In the genomic region with DNA sequence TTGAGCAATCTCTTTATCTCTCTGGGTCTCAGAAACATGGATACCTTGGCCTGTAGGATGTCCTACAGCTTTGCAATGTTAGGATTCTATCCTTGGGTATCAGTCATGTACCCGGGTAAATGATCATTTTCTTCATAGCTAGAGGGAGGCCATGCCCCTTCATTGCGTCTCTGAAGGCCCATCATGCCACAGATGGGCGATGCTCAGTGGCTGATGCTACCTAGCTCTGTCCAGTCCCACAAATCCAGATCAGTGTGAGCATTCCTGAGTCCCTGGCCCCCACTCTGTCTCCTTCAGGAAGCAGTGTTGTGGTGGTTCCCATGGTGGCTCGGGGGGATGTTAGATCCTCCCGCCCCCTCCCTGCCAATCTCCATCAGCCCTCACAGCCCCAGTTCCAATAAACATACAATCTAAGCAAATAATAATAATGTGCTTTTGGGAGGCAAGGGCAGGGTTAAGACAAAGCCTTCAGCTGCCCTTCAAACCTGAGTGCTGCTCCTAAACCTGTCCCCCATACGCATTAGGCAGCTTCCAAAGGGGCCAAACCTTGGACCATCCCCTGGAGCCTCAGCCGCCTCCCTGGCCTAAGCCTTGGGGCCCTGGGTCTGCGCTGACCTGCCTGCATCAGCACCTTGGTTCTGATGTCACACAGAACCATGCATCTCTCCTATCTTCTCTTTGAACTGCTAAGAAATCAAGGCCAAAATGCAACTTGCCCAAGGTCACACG, we compare ENCODE assay signal across 28 cellular contexts. TPM values are rescaled to one million over a fixed set of nuclear protein-coding genes. Genes with fewer than 3 reads are reported as not detected.
"Had no signal": no experiment of that assay in that cellular context is flagged by ENCODE, and none has a peak within 500 bp of the region (broad histone marks: within the 10 kb centered on the region; RNA-seq: fewer than 3 reads in every experiment).

No MANE protein-coding gene starts in this region.

- H3K27ac Mint-ChIP-seq: activated B cell treated with CpG ODN at 0.5 μM for 24 hours; activated CD8-positive, alpha-beta memory T cell treated with anti-CD3 and anti-CD28 coated beads, Interleukin-2, amount 10 ng/mL, durations not matched to agents 7 days and 5 days; activated naive CD8-positive, alpha-beta T cell treated with anti-CD3 and anti-CD28 coated beads, Interleukin-2, amount 50 U/mL, for 24 hours; activated T-cell treated with anti-CD3 and anti-CD28 coated beads, Interleukin-2, amount 50 U/mL, for 24 hours had no signal

- H3K4me1 Mint-ChIP-seq: activated B cell treated with CpG ODN at 0.5 μM for 24 hours; activated CD8-positive, alpha-beta memory T cell treated with anti-CD3 and anti-CD28 coated beads, Interleukin-2, amount 10 ng/mL, durations not matched to agents 7 days and 5 days; activated naive CD8-positive, alpha-beta T cell treated with anti-CD3 and anti-CD28 coated beads, Interleukin-2, amount 50 U/mL, for 24 hours had no signal

- H3K9me3 Mint-ChIP-seq: activated B cell treated with CpG ODN at 0.5 μM for 24 hours; activated naive CD4-positive, alpha-beta T cell treated with anti-CD3 and anti-CD28 coated beads, Interleukin-2, amount 50 U/mL, for 72 hours; activated naive CD8-positive, alpha-beta T cell treated with anti-CD3 and anti-CD28 coated beads, Interleukin-2, amount 50 U/mL, for 24 hours; activated T-cell treated with anti-CD3 and anti-CD28 coated beads, Interleukin-2, amount 50 U/mL, for 24 hours had no signal

- H3K27ac ChIP-seq: brain microvascular endothelial cell, cardiac muscle cell, Peyer's patch, RWPE1, SJSA1 had no signal

- H3K27me3 Mint-ChIP-seq: activated B cell treated with CpG ODN at 0.5 μM for 24 hours; activated naive CD8-positive, alpha-beta T cell treated with anti-CD3 and anti-CD28 coated beads, Interleukin-2, amount 50 U/mL, for 24 hours; activated T-cell treated with anti-CD3 and anti-CD28 coated beads, Interleukin-2, amount 50 U/mL, for 24 hours had no signal

- H3K4me3 Mint-ChIP-seq: activated B cell treated with CpG ODN at 0.5 μM for 24 hours; activated CD8-positive, alpha-beta memory T cell treated with anti-CD3 and anti-CD28 coated beads, Interleukin-2, amount 10 ng/mL, durations not matched to agents 7 days and 5 days; activated naive CD8-positive, alpha-beta T cell treated with anti-CD3 and anti-CD28 coated beads, Interleukin-2, amount 50 U/mL, for 24 hours; activated T-cell treated with anti-CD3 and anti-CD28 coated beads, Interleukin-2, amount 50 U/mL, for 24 hours had no signal

- DNase-seq: activated B cell treated with CpG ODN at 0.5 μM for 24 hours; activated CD4-positive, alpha-beta T cell treated with anti-CD3 and anti-CD28 coated beads for 1 hour; activated CD4-positive, alpha-beta T cell treated with anti-CD3 and anti-CD28 coated beads, Interleukin-2, amount 50 U/mL, for 1 hour; activated CD8-positive, alpha-beta memory T cell treated with anti-CD3 and anti-CD28 coated beads, Interleukin-2, amount 10 ng/mL, durations not matched to agents 7 days and 5 days; activated effector memory CD4-positive, alpha-beta T cell treated with anti-CD3 and anti-CD28 coated beads, Interleukin-2, amount 50 U/mL, for 16 hours; activated naive CD4-positive, alpha-beta T cell treated with Interleukin-2 at 50 U/mL for 16 hours; activated naive CD8-positive, alpha-beta T cell treated with anti-CD3 and anti-CD28 coated beads, Interleukin-2, amount 50 U/mL, for 24 hours; activated T-cell treated with anti-CD3 and anti-CD28 coated beads, Interleukin-2, amount 50 U/mL, for 24 hours; amniotic stem cell; brain microvascular endothelial cell; Karpas-422; MM.1S; NCI-H1105; NCI-H1436; NCI-H187; NCI-H2081; NCI-H446; NCI-H524; Peyer's patch; SHP77; T-helper 2 cell; T1000 had no signal

- H3K9me3 ChIP-seq: Peyer's patch, SJSA1 had no signal

- ATAC-seq: activated CD8-positive, alpha-beta memory T cell treated with anti-CD3 and anti-CD28 coated beads, Interleukin-2, amount 10 ng/mL, durations not matched to agents 7 days and 5 days; activated naive CD4-positive, alpha-beta T cell treated with anti-CD3 and anti-CD28 coated beads, Interleukin-2, amount 50 U/mL, for 72 hours; activated naive CD8-positive, alpha-beta T cell treated with anti-CD3 and anti-CD28 coated beads, Interleukin-2, amount 50 U/mL, for 24 hours; SK-N-SH treated with all-trans-retinoic acid at 6 μM for 48 hours had no signal

- H3K36me3 Mint-ChIP-seq: activated CD8-positive, alpha-beta memory T cell treated with anti-CD3 and anti-CD28 coated beads, Interleukin-2, amount 10 ng/mL, durations not matched to agents 7 days and 5 days; activated naive CD4-positive, alpha-beta T cell treated with anti-CD3 and anti-CD28 coated beads, Interleukin-2, amount 50 U/mL, for 72 hours had no signal

RNA-seq across cellular contexts. Expression of gene GPR61, which starts 0.7 kb away (rescaled TPM):
- total RNA-seq: activated B cell treated with CpG ODN at 0.5 μM for 24 hours, astrocyte had no signal
